In genomic region chr21:28472528-28472927, GRCh38 we compare ENCODE assay signal across 7 cellular contexts.
DNase-seq lines count a peak whose midpoint lies in the region; ATAC-seq and TF ChIP-seq lines count a peak whose summit lies in the region.
"Not testable (repeated sequence)": the region's sequence is repeated elsewhere in the genome, so short reads cannot be mapped to it uniquely, and the experiment has no call there.

No MANE protein-coding gene starts in this region.

- H3K4me3 ChIP-seq in IMR-90 (ENCODE audit: insufficient read depth, low read depth, low read length); SK-N-SH (ENCODE audit: low read depth in 2 of 2, low read length in 1 of 2); choroid plexus epithelial cell (ENCODE audit: low read depth, low read length); fibroblast of villous mesenchyme (ENCODE audit: low read depth, low read length): not testable (repeated sequence)

- not testable (repeated sequence) for H3K4me1 ChIP-seq in IMR-90 (ENCODE audit: control insufficient read depth, insufficient read depth, low read length); SK-N-SH (ENCODE audit: control insufficient read depth in 1 of 2, insufficient read depth in 2 of 2, low read depth in 1 of 2, low read length in 1 of 2)

- not testable (repeated sequence) for H2BK5ac ChIP-seq in IMR-90 (ENCODE audit: low read depth, low read length, poor library complexity, severe bottlenecking)

- H3K4me2 ChIP-seq in IMR-90 (ENCODE audit: low read depth, low read length); SK-N-SH: not testable (repeated sequence)

- not testable (repeated sequence) for H4K20me1 ChIP-seq in IMR-90 (ENCODE audit: insufficient read depth, low read length); SK-N-SH (ENCODE audit: insufficient read depth)

- dilution Hi-C loops in IMR-90 (cut with HindIII; ENCODE audit: low sequenced_read_pairs, unreplicated experiment): not testable (repeated sequence)

- H3K9me3 ChIP-seq in IMR-90 (ENCODE audit: control insufficient read depth, insufficient read depth, low read length); SK-N-SH: not testable (repeated sequence)

- H3K27me3 ChIP-seq in IMR-90 (ENCODE audit: control insufficient read depth, insufficient read depth, low read length); SK-N-SH (ENCODE audit: insufficient read depth): not testable (repeated sequence)

- intact Hi-C loops in IMR-90 (cut with micrococcal nuclease): not testable (repeated sequence)

- not testable (repeated sequence) for H3K18ac ChIP-seq in IMR-90 (ENCODE audit: low read depth, low read length)

- not testable (repeated sequence) for H3K23ac ChIP-seq in IMR-90 (ENCODE audit: low read depth, low read length)

- CTCF ChIA-PET in IMR-90 (lab: Yijun Ruan, JAX); SK-N-SH (lab: Yijun Ruan, JAX): not testable (repeated sequence)

- POLR2A ChIA-PET in IMR-90 (lab: Charles Lee; ENCODE audit: unreplicated experiment); SK-N-SH (lab: Yijun Ruan, JAX): not testable (repeated sequence)

- not testable (repeated sequence) for H3K9ac ChIP-seq in IMR-90 (ENCODE audit: low read depth, low read length); SK-N-SH

- not testable (repeated sequence) for H3K79me1 ChIP-seq in IMR-90 (ENCODE audit: low read depth in 1 of 2, low read length in 2 of 2)

- no CpG with 5 or more reads among the region's 2 CpGs for WGBS in IMR-90 (ENCODE audit: extremely low coverage in 2 of 2, insufficient read length in 1 of 2), 2 experiments
- WGBS in SK-N-SH (ENCODE audit: low lambda C conversion rate): 36% methylated on average over 2 of the region's 2 CpGs

- in situ Hi-C loops in IMR-90 (cut with MboI; ENCODE audit: low sequenced_read_pairs): not testable (repeated sequence)

- DNase-seq in EL (peak; percentile 26), IMR-90 (peak; percentile 64), choroid plexus epithelial cell (ENCODE audit: low read depth) (peak; percentile 26), fibroblast of villous mesenchyme (ENCODE audit: low read depth) (peak; percentile 70)
- DNase-seq in SK-N-SH: not testable (repeated sequence)

- not testable (repeated sequence) for TF ChIP-seq POLR2A in IMR-90 (IDR thresholded peaks at IDR 0.05; ENCODE audit: low read depth, low read length)

- not testable (repeated sequence) for TF ChIP-seq CTCF in IMR-90 (conservative IDR thresholded peaks at IDR 0.05; ENCODE audit: low read depth, low read length); SK-N-SH (IDR thresholded peaks at IDR 0.05); choroid plexus epithelial cell (conservative IDR thresholded peaks at IDR 0.05; ENCODE audit: low read depth, low read length); fibroblast of villous mesenchyme (IDR thresholded peaks at IDR 0.05; ENCODE audit: insufficient read depth, low read depth, low read length)

- not testable (repeated sequence) for H3K27ac ChIP-seq in IMR-90 (ENCODE audit: insufficient read depth, low read length); SK-N-SH (ENCODE audit: low read depth in 2 of 2, low read length in 1 of 2)

- H2AK5ac ChIP-seq in IMR-90 (ENCODE audit: low read depth, low read length): not testable (repeated sequence)

- H3F3A ChIP-seq in SK-N-SH (replicated peaks; ENCODE audit: insufficient read depth): not testable (repeated sequence)

- not testable (repeated sequence) for H3K9me2 ChIP-seq in SK-N-SH

- TF ChIP-seq RAD21 in IMR-90 (IDR thresholded peaks at IDR 0.05; ENCODE audit: low read length); SK-N-SH (IDR thresholded peaks at IDR 0.05; ENCODE audit: low read length): not testable (repeated sequence)

- not testable (repeated sequence) for H4K8ac ChIP-seq in IMR-90 (ENCODE audit: low read depth in 2 of 2, low read length in 2 of 2)

- H2AK9ac ChIP-seq in IMR-90 (replicated peaks; ENCODE audit: low read depth, low read length, poor library complexity): not testable (repeated sequence)

- not testable (repeated sequence) for H2AFZ ChIP-seq in IMR-90 (replicated peaks; ENCODE audit: low read length, poor library complexity); SK-N-SH (ENCODE audit: low read depth)

- H3K4ac ChIP-seq in IMR-90 (ENCODE audit: low read depth, low read length): not testable (repeated sequence)

- H3K14ac ChIP-seq in IMR-90 (replicated peaks; ENCODE audit: low read depth, low read length): not testable (repeated sequence)

- not testable (repeated sequence) for H2BK20ac ChIP-seq in IMR-90 (ENCODE audit: low read depth, low read length)

- not testable (repeated sequence) for H4K5ac ChIP-seq in IMR-90 (ENCODE audit: low read depth, low read length)

- not testable (repeated sequence) for H3K36me3 ChIP-seq in IMR-90 (ENCODE audit: control insufficient read depth, insufficient read depth, low read length); SK-N-SH (replicated peaks in 1 of 2; ENCODE audit: control insufficient read depth in 1 of 2, insufficient read depth in 2 of 2, low read length in 1 of 2)

- H2BK120ac ChIP-seq in IMR-90 (ENCODE audit: low read depth, low read length): not testable (repeated sequence)

- H4K91ac ChIP-seq in IMR-90 (ENCODE audit: insufficient read depth, low read depth, low read length): not testable (repeated sequence)

- not testable (repeated sequence) for BruUV-seq in IMR-90 (replicated peaks; lab: Mats Ljungman, UMichigan)

- not testable (repeated sequence) for TF ChIP-seq EP300 in SK-N-SH (IDR thresholded peaks at IDR 0.05; ENCODE audit: borderline replicate concordance in 1 of 2, low read depth in 1 of 2, low read length in 1 of 2)

- not testable (repeated sequence) for H3K79me2 ChIP-seq in SK-N-SH (ENCODE audit: insufficient read depth)

- H3K56ac ChIP-seq in IMR-90 (ENCODE audit: extremely low read depth, insufficient read depth, low read length): not testable (repeated sequence)

- ATAC-seq in GM18867 (IDR thresholded peaks at IDR 0.05; ENCODE audit: unreplicated experiment): peak; percentile 38
- peak; percentile 45 for ATAC-seq in HG02588 (IDR thresholded peaks at IDR 0.05; ENCODE audit: unreplicated experiment)
- peak; percentile 35; the same call in 1 of the 2 replicates for ATAC-seq in IMR-90 (ENCODE audit: low read depth)

- H3K9me1 ChIP-seq in IMR-90 (ENCODE audit: insufficient read depth, low read length): not testable (repeated sequence)

- H2BK15ac ChIP-seq in IMR-90 (ENCODE audit: low read depth, low read length): not testable (repeated sequence)

TF ChIP-seq in SK-N-SH, 30 proteins besides CTCF, POLR2A, EP300 and RAD21:
- TF ChIP-seq TCF12 (IDR thresholded peaks at IDR 0.05): peak; percentile 58
